In genomic region chr6:14542670-14543366, GRCh38 we compare ENCODE assay signal across 1 cellular context.
TF ChIP-seq lines count a peak whose summit lies in the region.

No MANE protein-coding gene starts in this region.

TF ChIP-seq in IMR-90, 13 proteins besides CTCF, POLR2A, EP300 and RAD21 (continued from another document):
- TF ChIP-seq ELK1 (IDR thresholded peaks at IDR 0.05; ENCODE audit: borderline replicate concordance, low read depth, low read length) = no peak
